In the genomic region with DNA sequence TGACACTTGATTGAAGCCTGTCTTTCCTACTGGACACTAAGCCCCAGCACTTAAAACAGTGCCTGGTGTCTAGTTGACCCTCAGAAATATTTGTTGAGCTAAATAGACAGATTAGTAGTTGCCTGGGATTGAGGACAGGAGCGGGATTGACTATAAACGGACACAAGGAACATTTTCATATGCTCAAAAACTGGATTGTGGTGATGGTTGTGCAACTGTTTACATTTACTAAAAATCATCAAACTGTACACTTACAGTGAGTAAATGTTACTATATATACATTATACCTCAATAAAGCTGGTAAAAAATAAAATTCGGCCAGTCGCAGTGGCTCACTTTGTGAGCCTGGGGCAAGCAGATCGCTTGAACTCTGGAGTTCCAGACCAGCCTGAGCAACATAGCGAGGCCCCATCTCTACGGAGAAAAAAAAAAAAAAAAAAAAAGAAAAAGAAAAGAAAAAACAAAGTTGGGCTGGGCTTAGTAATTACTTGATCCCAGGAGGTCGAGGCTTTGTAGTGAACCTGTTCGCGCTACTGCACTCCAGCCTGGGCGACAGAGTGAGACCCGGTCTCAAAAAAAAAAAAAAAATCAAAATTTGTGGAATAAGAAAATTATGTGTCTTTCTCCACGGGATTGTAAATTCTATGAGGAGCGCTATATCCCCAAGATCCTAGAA, we compare ENCODE assay signal across 1 cellular context.
TF ChIP-seq lines count a peak whose summit lies in the region.

No MANE protein-coding gene starts in this region.

TF ChIP-seq in K562, 482 proteins besides CTCF, POLR2A, EP300 and RAD21:
- TF ChIP-seq ZMIZ1 (IDR thresholded peaks at IDR 0.05; ENCODE audit: low read depth in 2 of 2, low read length in 2 of 2) (no peak), ATF6 (CRISPR knock-in tag; IDR thresholded peaks at IDR 0.05) (0 out of 2 replicates have a peak, but pooled peaks have one; percentile 35), MIER1 (IDR thresholded peaks at IDR 0.05; ENCODE audit: low read depth) (peak; percentile 27; the same call in 1 of the 2 replicates), CEBPB (tag; IDR thresholded peaks at IDR 0.05) (peak; percentile 71), CHD1 (IDR thresholded peaks at IDR 0.05; ENCODE audit: low read length) (peak; percentile 37), ZNF263 (CRISPR knock-in tag; IDR thresholded peaks at IDR 0.05; ENCODE audit: borderline replicate concordance) (no peak), BRD9 (IDR thresholded peaks at IDR 0.05; ENCODE audit: low read depth, partially characterized antibody) (peak; percentile 51), SMARCE1 (IDR thresholded peaks at IDR 0.05) (peak; percentile 39; the same call in 1 of the 2 replicates), RBM22 (IDR thresholded peaks at IDR 0.05; ENCODE audit: low read depth, low read length, poor library complexity, severe bottlenecking) (no peak), ARNT (IDR thresholded peaks at IDR 0.05) (peak in 1 of 2 experiments; percentile 64; a peak in 1 of 4 replicates), HBP1 (CRISPR knock-in tag; IDR thresholded peaks at IDR 0.05) (0 out of 2 replicates have a peak, but pooled peaks have one; percentile 40), NR1H2 (CRISPR knock-in tag; IDR thresholded peaks at IDR 0.05) (no peak), FOXJ3 (CRISPR knock-in tag; IDR thresholded peaks at IDR 0.05) (no peak), SNIP1 (IDR thresholded peaks at IDR 0.05; ENCODE audit: low read depth) (no peak), HDAC1 (IDR thresholded peaks at IDR 0.05) (no peak), YBX1 (IDR thresholded peaks at IDR 0.05) (no peak), CEBPG (CRISPR knock-in tag; IDR thresholded peaks at IDR 0.05) (no peak), CEBPG (tag; conservative IDR thresholded peaks at IDR 0.05 in 1 of 2, IDR thresholded peaks at IDR 0.05 in 1 of 2) (peak in 1 of 2 experiments; percentile 22; a peak in 1 of 4 replicates), PTBP1 (IDR thresholded peaks at IDR 0.05; ENCODE audit: low read depth, low read length) (no peak), TRIM28 (IDR thresholded peaks at IDR 0.05) (0 out of 2 replicates have a peak, but pooled peaks have one; percentile 42), GTF2E2 (tag; IDR thresholded peaks at IDR 0.05) (0 out of 2 replicates have a peak, but pooled peaks have one; percentile 36), HLTF (IDR thresholded peaks at IDR 0.05) (0 out of 2 replicates have a peak, but pooled peaks have one; percentile 24), DPF2 (IDR thresholded peaks at IDR 0.05) (peak; percentile 54), ZBED1 (IDR thresholded peaks at IDR 0.05) (no peak), ZNF354B (CRISPR knock-in tag; IDR thresholded peaks at IDR 0.05) (no peak), RBBP5 (IDR thresholded peaks at IDR 0.05; ENCODE audit: borderline replicate concordance, insufficient read depth, low read length, poor library complexity, severe bottlenecking) (peak; percentile 14), PHF8 (IDR thresholded peaks at IDR 0.05; ENCODE audit: borderline replicate concordance, low read length) (0 out of 2 replicates have a peak, but pooled peaks have one; percentile 42)
- TF ChIP-seq, protein P1, sequence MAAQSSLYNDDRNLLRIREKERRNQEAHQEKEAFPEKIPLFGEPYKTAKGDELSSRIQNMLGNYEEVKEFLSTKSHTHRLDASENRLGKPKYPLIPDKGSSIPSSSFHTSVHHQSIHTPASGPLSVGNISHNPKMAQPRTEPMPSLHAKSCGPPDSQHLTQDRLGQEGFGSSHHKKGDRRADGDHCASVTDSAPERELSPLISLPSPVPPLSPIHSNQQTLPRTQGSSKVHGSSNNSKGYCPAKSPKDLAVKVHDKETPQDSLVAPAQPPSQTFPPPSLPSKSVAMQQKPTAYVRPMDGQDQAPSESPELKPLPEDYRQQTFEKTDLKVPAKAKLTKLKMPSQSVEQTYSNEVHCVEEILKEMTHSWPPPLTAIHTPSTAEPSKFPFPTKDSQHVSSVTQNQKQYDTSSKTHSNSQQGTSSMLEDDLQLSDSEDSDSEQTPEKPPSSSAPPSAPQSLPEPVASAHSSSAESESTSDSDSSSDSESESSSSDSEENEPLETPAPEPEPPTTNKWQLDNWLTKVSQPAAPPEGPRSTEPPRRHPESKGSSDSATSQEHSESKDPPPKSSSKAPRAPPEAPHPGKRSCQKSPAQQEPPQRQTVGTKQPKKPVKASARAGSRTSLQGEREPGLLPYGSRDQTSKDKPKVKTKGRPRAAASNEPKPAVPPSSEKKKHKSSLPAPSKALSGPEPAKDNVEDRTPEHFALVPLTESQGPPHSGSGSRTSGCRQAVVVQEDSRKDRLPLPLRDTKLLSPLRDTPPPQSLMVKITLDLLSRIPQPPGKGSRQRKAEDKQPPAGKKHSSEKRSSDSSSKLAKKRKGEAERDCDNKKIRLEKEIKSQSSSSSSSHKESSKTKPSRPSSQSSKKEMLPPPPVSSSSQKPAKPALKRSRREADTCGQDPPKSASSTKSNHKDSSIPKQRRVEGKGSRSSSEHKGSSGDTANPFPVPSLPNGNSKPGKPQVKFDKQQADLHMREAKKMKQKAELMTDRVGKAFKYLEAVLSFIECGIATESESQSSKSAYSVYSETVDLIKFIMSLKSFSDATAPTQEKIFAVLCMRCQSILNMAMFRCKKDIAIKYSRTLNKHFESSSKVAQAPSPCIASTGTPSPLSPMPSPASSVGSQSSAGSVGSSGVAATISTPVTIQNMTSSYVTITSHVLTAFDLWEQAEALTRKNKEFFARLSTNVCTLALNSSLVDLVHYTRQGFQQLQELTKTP (IDR thresholded peaks at IDR 0.05; ENCODE audit: low read depth in 1 of 2, partially characterized antibody in 2 of 2) = peak in 1 of 2 experiments; percentile 49
- TF ChIP-seq, protein P2, sequence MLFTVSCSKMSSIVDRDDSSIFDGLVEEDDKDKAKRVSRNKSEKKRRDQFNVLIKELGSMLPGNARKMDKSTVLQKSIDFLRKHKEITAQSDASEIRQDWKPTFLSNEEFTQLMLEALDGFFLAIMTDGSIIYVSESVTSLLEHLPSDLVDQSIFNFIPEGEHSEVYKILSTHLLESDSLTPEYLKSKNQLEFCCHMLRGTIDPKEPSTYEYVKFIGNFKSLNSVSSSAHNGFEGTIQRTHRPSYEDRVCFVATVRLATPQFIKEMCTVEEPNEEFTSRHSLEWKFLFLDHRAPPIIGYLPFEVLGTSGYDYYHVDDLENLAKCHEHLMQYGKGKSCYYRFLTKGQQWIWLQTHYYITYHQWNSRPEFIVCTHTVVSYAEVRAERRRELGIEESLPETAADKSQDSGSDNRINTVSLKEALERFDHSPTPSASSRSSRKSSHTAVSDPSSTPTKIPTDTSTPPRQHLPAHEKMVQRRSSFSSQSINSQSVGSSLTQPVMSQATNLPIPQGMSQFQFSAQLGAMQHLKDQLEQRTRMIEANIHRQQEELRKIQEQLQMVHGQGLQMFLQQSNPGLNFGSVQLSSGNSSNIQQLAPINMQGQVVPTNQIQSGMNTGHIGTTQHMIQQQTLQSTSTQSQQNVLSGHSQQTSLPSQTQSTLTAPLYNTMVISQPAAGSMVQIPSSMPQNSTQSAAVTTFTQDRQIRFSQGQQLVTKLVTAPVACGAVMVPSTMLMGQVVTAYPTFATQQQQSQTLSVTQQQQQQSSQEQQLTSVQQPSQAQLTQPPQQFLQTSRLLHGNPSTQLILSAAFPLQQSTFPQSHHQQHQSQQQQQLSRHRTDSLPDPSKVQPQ (CRISPR knock-in tag; IDR thresholded peaks at IDR 0.05; ENCODE audit: borderline replicate concordance) = no peak
